In genomic region chrX:23981711-23982110, GRCh38 we compare ENCODE assay signal across 30 cellular contexts. TPM values are rescaled to one million over a fixed set of nuclear protein-coding genes. Genes with fewer than 3 reads are reported as not detected.
DNase-seq lines count a peak whose midpoint lies in the region; TF ChIP-seq lines count a peak whose summit lies in the region.
"Had no signal": no experiment of that assay in that cellular context is flagged by ENCODE, and none has a peak within 500 bp of the region (broad histone marks: within the 10 kb centered on the region; RNA-seq: fewer than 3 reads in every experiment).

No MANE protein-coding gene starts in this region.

- H3K4me3 ChIP-seq in HUES6 (ENCODE audit: low read depth, low read length), result no peak overlapping the region
- H3K4me3 ChIP-seq: ascending aorta, dorsolateral prefrontal cortex, hepatocyte, left ventricle myocardium inferior, prostate gland, suprapubic skin, upper lobe of right lung had no signal

- H3K36me3 ChIP-seq in HUES6 (ENCODE audit: control insufficient read depth, insufficient read depth, low read length), result peaks cover 14% of the 10 kb centered on the region; the same call in 1 of the 2 replicates
- H3K36me3 ChIP-seq: ascending aorta, prostate gland, suprapubic skin had no signal

- no peak overlapping the region for H3K4me3 Mint-ChIP-seq in mesothelial cell of epicardium
- no peak overlapping the region for H3K4me3 Mint-ChIP-seq in activated T-helper 2 cell treated with anti-CD3 and anti-CD28 coated beads, Interferon-gamma antibody, Interleukin-2, Interleukin-4, amounts not matched to agents 10 μg/mL and 5 μg/mL and 100 μg/mL, durations not matched to agents 14 hours and 24 hours and 36 hours (ENCODE audit: low read depth)
- H3K4me3 Mint-ChIP-seq: activated CD4-positive, alpha-beta memory T cell treated with anti-CD3 and anti-CD28 coated beads, Interleukin-2, amount 10 ng/mL, durations not matched to agents 7 days and 5 days; activated naive CD8-positive, alpha-beta T cell; B cell; CD8-positive, alpha-beta memory T cell; central memory CD8-positive, alpha-beta T cell; HFFc6; IgD-negative memory B cell; stimulated activated naive B cell treated with anti-CD40 and anti-IgM and Interleukin-4, amounts not matched to agents 10 μg/mL and 1 μg/mL and 100 μg/mL, for 72 hours had no signal

- H3K27me3 ChIP-seq in HUES6 (ENCODE audit: control insufficient read depth, insufficient read depth, low read length), result no peaks in the 10 kb centered on the region; the same call in 1 of the 2 replicates
- H3K27me3 ChIP-seq: ascending aorta, hepatocyte, suprapubic skin, upper lobe of right lung had no signal

- H3K9ac ChIP-seq in HUES6 (ENCODE audit: low read length), result no peak overlapping the region

- H3K4me1 Mint-ChIP-seq in mesothelial cell of epicardium, result peaks cover 34% of the 10 kb centered on the region
- H3K4me1 Mint-ChIP-seq in activated T-helper 2 cell treated with anti-CD3 and anti-CD28 coated beads, Interferon-gamma antibody, Interleukin-2, Interleukin-4, amounts not matched to agents 10 μg/mL and 5 μg/mL and 100 μg/mL, durations not matched to agents 14 hours and 24 hours and 36 hours (ENCODE audit: low read depth), result peaks cover 7% of the 10 kb centered on the region
- H3K4me1 Mint-ChIP-seq: B cell; IgD-negative memory B cell; stimulated activated naive B cell treated with anti-CD40 and anti-IgM and Interleukin-4, amounts not matched to agents 10 μg/mL and 1 μg/mL and 100 μg/mL, for 72 hours had no signal

- 0 out of 2 replicates have a peak overlapping the region, but pooled peaks have one; percentile 31 for H3K27ac ChIP-seq in HUES6 (ENCODE audit: low read depth, low read length)
- H3K27ac ChIP-seq: ascending aorta, dorsolateral prefrontal cortex, hepatocyte, left ventricle myocardium inferior, prostate gland, RWPE1, suprapubic skin, upper lobe of right lung had no signal

- H3K27ac Mint-ChIP-seq in mesothelial cell of epicardium, result peak overlapping the region; percentile 55
- no peak overlapping the region for H3K27ac Mint-ChIP-seq in activated T-helper 2 cell treated with anti-CD3 and anti-CD28 coated beads, Interferon-gamma antibody, Interleukin-2, Interleukin-4, amounts not matched to agents 10 μg/mL and 5 μg/mL and 100 μg/mL, durations not matched to agents 14 hours and 24 hours and 36 hours
- H3K27ac Mint-ChIP-seq: activated CD4-positive, alpha-beta memory T cell treated with anti-CD3 and anti-CD28 coated beads, Interleukin-2, amount 10 ng/mL, durations not matched to agents 7 days and 5 days; activated naive CD8-positive, alpha-beta T cell; B cell; HFFc6; IgD-negative memory B cell; stimulated activated naive B cell treated with anti-CD40 and anti-IgM and Interleukin-4, amounts not matched to agents 10 μg/mL and 1 μg/mL and 100 μg/mL, for 72 hours had no signal

- DNase-seq in NCI-H345 (lab: John Stamatoyannopoulos, UW) (peak; percentile 19), NCI-H345 treated with DMSO at 0.1 percent for 48 hours (lab: John Stamatoyannopoulos, UW; ENCODE audit: unreplicated experiment) (no peak), amniotic epithelial cell (ENCODE audit: low read depth) (peak; percentile 11), mesothelial cell of epicardium (ENCODE audit: low spot score in 2 of 2, unreplicated experiment in 2 of 2) (no peak), activated T-cell treated with anti-CD3 and anti-CD28 coated beads for 4 hours (no peak), GOT3 (lab: John Stamatoyannopoulos, UW) (no peak)
- no peak for DNase-seq in activated T-helper 2 cell treated with anti-CD3 and anti-CD28 coated beads, Interferon-gamma antibody, Interleukin-2, Interleukin-4, amounts not matched to agents 10 μg/mL and 5 μg/mL and 100 μg/mL, durations not matched to agents 14 hours and 24 hours and 36 hours (ENCODE audit: low spot score)
- DNase-seq: activated CD4-positive, alpha-beta memory T cell treated with anti-CD3 and anti-CD28 coated beads, Interleukin-2, amount 10 ng/mL, durations not matched to agents 7 days and 5 days; activated CD8-positive, alpha-beta memory T cell treated with anti-CD3 and anti-CD28 coated beads, Interleukin-2, amount 50 U/mL, for 48 hours; CD8-positive, alpha-beta memory T cell; DMS153; dorsolateral prefrontal cortex; HFFc6; left ventricle myocardium inferior; NCI-H1092 treated with DMSO at 0.1 percent for 48 hours; NCI-H2081 treated with DMSO at 0.1 percent for 48 hours; NCI-H526 treated with DMSO at 0.1 percent for 48 hours; nucleus accumbens; stimulated activated naive B cell treated with anti-CD40 and anti-IgM and Interleukin-4, amounts not matched to agents 10 μg/mL and 1 μg/mL and 100 μg/mL, for 72 hours; upper lobe of right lung had no signal

- peaks cover 25% of the 10 kb centered on the region for H3K4me1 ChIP-seq in HUES6 (ENCODE audit: control insufficient read depth, insufficient read depth, low read length)
- H3K4me1 ChIP-seq: ascending aorta, left ventricle myocardium inferior, prostate gland, suprapubic skin, upper lobe of right lung had no signal

- H3K27me3 Mint-ChIP-seq in mesothelial cell of epicardium (ENCODE audit: low read depth), result no peaks in the 10 kb centered on the region
- H3K27me3 Mint-ChIP-seq in activated T-helper 2 cell treated with anti-CD3 and anti-CD28 coated beads, Interferon-gamma antibody, Interleukin-2, Interleukin-4, amounts not matched to agents 10 μg/mL and 5 μg/mL and 100 μg/mL, durations not matched to agents 14 hours and 24 hours and 36 hours (ENCODE audit: low read depth), result no peaks in the 10 kb centered on the region
- H3K27me3 Mint-ChIP-seq: activated CD4-positive, alpha-beta memory T cell treated with anti-CD3 and anti-CD28 coated beads, Interleukin-2, amount 10 ng/mL, durations not matched to agents 7 days and 5 days; activated naive CD8-positive, alpha-beta T cell; B cell; central memory CD8-positive, alpha-beta T cell had no signal

- TF ChIP-seq CTCF in mesothelial cell of epicardium (IDR thresholded peaks at IDR 0.05; ENCODE audit: unreplicated experiment), result no peak

- H3K36me3 Mint-ChIP-seq in mesothelial cell of epicardium, result peaks cover 15% of the 10 kb centered on the region
- peaks cover 23% of the 10 kb centered on the region for H3K36me3 Mint-ChIP-seq in activated T-helper 2 cell treated with anti-CD3 and anti-CD28 coated beads, Interferon-gamma antibody, Interleukin-2, Interleukin-4, amounts not matched to agents 10 μg/mL and 5 μg/mL and 100 μg/mL, durations not matched to agents 14 hours and 24 hours and 36 hours (ENCODE audit: low read depth)
- H3K36me3 Mint-ChIP-seq: activated naive CD8-positive, alpha-beta T cell; IgD-negative memory B cell had no signal

- H3K9me3 ChIP-seq in HUES6 (ENCODE audit: control insufficient read depth, insufficient read depth, low read depth, low read length), result no peaks in the 10 kb centered on the region
- H3K9me3 ChIP-seq: ascending aorta, left ventricle myocardium inferior, prostate gland, suprapubic skin, upper lobe of right lung had no signal

- no peaks in the 10 kb centered on the region for H3K9me3 Mint-ChIP-seq in mesothelial cell of epicardium
- H3K9me3 Mint-ChIP-seq in activated T-helper 2 cell treated with anti-CD3 and anti-CD28 coated beads, Interferon-gamma antibody, Interleukin-2, Interleukin-4, amounts not matched to agents 10 μg/mL and 5 μg/mL and 100 μg/mL, durations not matched to agents 14 hours and 24 hours and 36 hours, result no peaks in the 10 kb centered on the region
- H3K9me3 Mint-ChIP-seq: activated CD4-positive, alpha-beta memory T cell treated with anti-CD3 and anti-CD28 coated beads, Interleukin-2, amount 10 ng/mL, durations not matched to agents 7 days and 5 days; CD8-positive, alpha-beta memory T cell; central memory CD8-positive, alpha-beta T cell; HFFc6; stimulated activated naive B cell treated with anti-CD40 and anti-IgM and Interleukin-4, amounts not matched to agents 10 μg/mL and 1 μg/mL and 100 μg/mL, for 72 hours had no signal

- intact Hi-C loops in activated T-helper 2 cell treated with anti-CD3 and anti-CD28 coated beads, Interferon-gamma antibody, Interleukin-2, Interleukin-4, amounts not matched to agents 10 μg/mL and 5 μg/mL and 100 μg/mL, durations not matched to agents 14 hours and 24 hours and 36 hours (cut with micrococcal nuclease), result no loop called here

RNA-seq across cellular contexts. Expression of gene KLHL15, which starts 45.3 kb away (rescaled TPM):
- 21.9 to 23.8 TPM (median 22.2 TPM) in 3 replicates for total RNA-seq in mesothelial cell of epicardium
- total RNA-seq in activated T-helper 2 cell treated with anti-CD3 and anti-CD28 coated beads, Interferon-gamma antibody, Interleukin-2, Interleukin-4, amounts not matched to agents 10 μg/mL and 5 μg/mL and 100 μg/mL, durations not matched to agents 14 hours and 24 hours and 36 hours, result 10.3 and 11.3 TPM in 2 replicates

Comparison
In these comparisons a context has a peak if more than half of its experiments do, and no peak if none do; other contexts are left out.
1. DNase-seq: peak in NCI-H345 (single experiment) and amniotic epithelial cell (single experiment); none in NCI-H345 treated with DMSO at 0.1 percent for 48 hours (single experiment), mesothelial cell of epicardium (0 of 2), activated T-helper 2 cell treated with anti-CD3 and anti-CD28 coated beads, Interferon-gamma antibody, Interleukin-2, Interleukin-4, amounts not matched to agents 10 μg/mL and 5 μg/mL and 100 μg/mL, durations not matched to agents 14 hours and 24 hours and 36 hours (single experiment), activated T-cell treated with anti-CD3 and anti-CD28 coated beads for 4 hours (single experiment) and GOT3 (single experiment).